8 cellular contexts compared by ENCODE assay signal in genomic region chr15:43776718-43777292, GRCh38. TPM values are rescaled to one million over a fixed set of nuclear protein-coding genes. Genes with fewer than 3 reads are reported as not detected.
DNase-seq lines count a peak whose midpoint lies in the region; ATAC-seq and TF ChIP-seq lines count a peak whose summit lies in the region.

Gene ELL3, minus strand, starts transcription at chr15:43776966. Its CDS starts 65 bp downstream, at chr15:43776901.

- BruUV-seq in PC-3 (replicated peaks; lab: Mats Ljungman, UMichigan), result no TSS peak

- peak within 1 kb of the TSS; percentile 86 for H3K27ac Mint-ChIP-seq in activated T-helper 17 cell treated with anti-CD3 and anti-CD28 coated beads, Interleukin-2, amount 50 U/mL, for 72 hours
- H3K27ac Mint-ChIP-seq in neural progenitor cell, result peak within 1 kb of the TSS; percentile 81

- DNase-seq in COLO668 (lab: John Stamatoyannopoulos, UW; ENCODE audit: unreplicated experiment) (peak; percentile 87), HUDEP-2 (lab: John Stamatoyannopoulos, UW; ENCODE audit: unreplicated experiment in 76 of 76) (peak in 72 of 76 experiments; percentile 43 to 89 (median 78)), PC-3 (peak; percentile 83), fibroblast of pulmonary artery (ENCODE audit: low read depth) (peak; percentile 61), neural progenitor cell (ENCODE audit: low spot score) (peak; percentile 75), substantia nigra (lab: John Stamatoyannopoulos, UW) (peak in 35 of 49 donors; percentile 26 to 84 (median 56))

- H3K9ac ChIP-seq in PC-3 (ENCODE audit: low read length) (peak within 1 kb of the TSS; percentile 73), neural progenitor cell (no peak within 1 kb of the TSS)

- H3K27ac ChIP-seq in PC-3 (ENCODE audit: low read length), result peak within 1 kb of the TSS; percentile 63
- H3K27ac ChIP-seq in neural progenitor cell, result no peak within 1 kb of the TSS
- peak within 1 kb of the TSS; percentile 49 for H3K27ac ChIP-seq in substantia nigra (ENCODE audit: low read depth, low read length, poor library complexity, severe bottlenecking)

- peaks cover 23% of the 10 kb centered on the region for H3K36me3 ChIP-seq in PC-3 (ENCODE audit: low read depth, low read length)
- peaks cover 7% of the 10 kb centered on the region for H3K36me3 ChIP-seq in neural progenitor cell

- CTCF ChIA-PET in PC-3 (lab: Charles Lee), result interaction anchor here (0.5 to 1.1 kb wide), 3 partner anchors 48 to 679 kb away, joined by 4 read pairs; partner anchors contain the start of gene MFAP1

- peaks cover 6% of the 10 kb centered on the region for H3K4me1 Mint-ChIP-seq in activated T-helper 17 cell treated with anti-CD3 and anti-CD28 coated beads, Interleukin-2, amount 50 U/mL, for 72 hours
- no peaks in the 10 kb centered on the region for H3K4me1 Mint-ChIP-seq in neural progenitor cell

- H3K4me1 ChIP-seq in PC-3 (ENCODE audit: insufficient read depth, low read length) (peaks cover 17% of the 10 kb centered on the region; the same call in 1 of the 2 replicates), neural progenitor cell (no peaks in the 10 kb centered on the region)

- H3K27me3 ChIP-seq in PC-3 (ENCODE audit: low read length) (no peaks in the 10 kb centered on the region), neural progenitor cell (peaks cover 19% of the 10 kb centered on the region)

- no peaks in the 10 kb centered on the region for H4K20me1 ChIP-seq in PC-3 (ENCODE audit: low read length)
- H4K20me1 ChIP-seq in neural progenitor cell (ENCODE audit: low read depth), result peaks cover 11% of the 10 kb centered on the region

- no peak for TF ChIP-seq CTCF in PC-3 (conservative IDR thresholded peaks at IDR 0.05; ENCODE audit: low read depth, low read length)
- TF ChIP-seq CTCF in fibroblast of pulmonary artery (IDR thresholded peaks at IDR 0.05; ENCODE audit: low read length, missing control alignments), result no peak
- TF ChIP-seq CTCF in neural progenitor cell (IDR thresholded peaks at IDR 0.05), result no peak

- no peaks in the 10 kb centered on the region for H3K9me3 ChIP-seq in PC-3 (ENCODE audit: low read length)
- H3K9me3 ChIP-seq in neural progenitor cell (ENCODE audit: low read depth), result no peaks in the 10 kb centered on the region

- H3K4me3 ChIP-seq in PC-3 (ENCODE audit: low read length), result peak within 1 kb of the TSS; percentile 83
- H3K4me3 ChIP-seq in fibroblast of pulmonary artery (replicated peaks; ENCODE audit: low read depth, low read length), result peak within 1 kb of the TSS; percentile 79
- H3K4me3 ChIP-seq in neural progenitor cell, result peak within 1 kb of the TSS; percentile 53

- H3F3A ChIP-seq in PC-3 (ENCODE audit: low read length, unreplicated experiment), result no peaks in the 10 kb centered on the region
- H3F3A ChIP-seq in neural progenitor cell (ENCODE audit: low read depth), result peaks cover 52% of the 10 kb centered on the region

- no peaks in the 10 kb centered on the region for H3K27me3 Mint-ChIP-seq in activated T-helper 17 cell treated with anti-CD3 and anti-CD28 coated beads, Interleukin-2, amount 50 U/mL, for 72 hours
- peaks cover 7% of the 10 kb centered on the region for H3K27me3 Mint-ChIP-seq in neural progenitor cell (ENCODE audit: insufficient read depth, low read depth)

- POLR2A ChIA-PET in PC-3 (lab: Charles Lee; ENCODE audit: unreplicated experiment), result interaction anchor here (0.5 to 0.6 kb wide), 3 partner anchors 16 to 379 kb away, joined by 3 to 5 read pairs (median 3); partner anchors contain the start of gene SERF2

- H2AFZ ChIP-seq in PC-3 (ENCODE audit: low read length), result peak within 1 kb of the TSS; percentile 90
- peak within 1 kb of the TSS; percentile 75 for H2AFZ ChIP-seq in neural progenitor cell (replicated peaks)

- peaks cover 30% of the 10 kb centered on the region for H3K36me3 Mint-ChIP-seq in activated T-helper 17 cell treated with anti-CD3 and anti-CD28 coated beads, Interleukin-2, amount 50 U/mL, for 72 hours (ENCODE audit: low read depth)
- peaks cover 7% of the 10 kb centered on the region for H3K36me3 Mint-ChIP-seq in neural progenitor cell

- peak; percentile 30 for ATAC-seq in GM21367 (IDR thresholded peaks at IDR 0.05; ENCODE audit: unreplicated experiment)
- ATAC-seq in PC-3, result peak; percentile 65
- ATAC-seq in activated T-helper 17 cell treated with anti-CD3 and anti-CD28 coated beads, Interleukin-2, amount 50 U/mL, for 72 hours (replicated peaks), result peak; percentile 68

- H3K9me3 Mint-ChIP-seq in activated T-helper 17 cell treated with anti-CD3 and anti-CD28 coated beads, Interleukin-2, amount 50 U/mL, for 72 hours, result no peaks in the 10 kb centered on the region
- no peaks in the 10 kb centered on the region for H3K9me3 Mint-ChIP-seq in neural progenitor cell

- no peaks in the 10 kb centered on the region for H3K9me2 ChIP-seq in PC-3 (replicated peaks; ENCODE audit: low read length)

- H3K4me2 ChIP-seq in PC-3 (ENCODE audit: low read length) (peak within 1 kb of the TSS; percentile 82), neural progenitor cell (peak within 1 kb of the TSS; percentile 88)

- H3K79me2 ChIP-seq in PC-3 (ENCODE audit: low read length) (peaks cover 10% of the 10 kb centered on the region; the same call in 1 of the 2 replicates), neural progenitor cell (ENCODE audit: low read depth) (no peaks in the 10 kb centered on the region)

- peak within 1 kb of the TSS; percentile 86 for H3K4me3 Mint-ChIP-seq in activated T-helper 17 cell treated with anti-CD3 and anti-CD28 coated beads, Interleukin-2, amount 50 U/mL, for 72 hours
- peak within 1 kb of the TSS; percentile 88 for H3K4me3 Mint-ChIP-seq in neural progenitor cell

- intact Hi-C loops in PC-3 (cut with micrococcal nuclease), result loop anchor here (1.0 to 2.0 kb wide), 2 partner anchors 16 to 21 kb away; partner anchors contain the start of gene SERF2

RNA-seq across cellular contexts. Expression of gene ELL3, which starts in this region (rescaled TPM):
- total RNA-seq in PC-3 (2014; rRNA removed), result 15.0 and 35.8 TPM in 2 replicates
- total RNA-seq in activated T-helper 17 cell treated with anti-CD3 and anti-CD28 coated beads, Interleukin-2, amount 50 U/mL, for 72 hours, result 1 to 10 TPM in 1 of 2 donors, under 1 TPM in 1; 0.54 to 1.4 TPM
- 3.1 and 5.1 TPM in 2 replicates for total RNA-seq in neural progenitor cell (ENCODE audit: low replicate concordance)
